In the genomic region with DNA sequence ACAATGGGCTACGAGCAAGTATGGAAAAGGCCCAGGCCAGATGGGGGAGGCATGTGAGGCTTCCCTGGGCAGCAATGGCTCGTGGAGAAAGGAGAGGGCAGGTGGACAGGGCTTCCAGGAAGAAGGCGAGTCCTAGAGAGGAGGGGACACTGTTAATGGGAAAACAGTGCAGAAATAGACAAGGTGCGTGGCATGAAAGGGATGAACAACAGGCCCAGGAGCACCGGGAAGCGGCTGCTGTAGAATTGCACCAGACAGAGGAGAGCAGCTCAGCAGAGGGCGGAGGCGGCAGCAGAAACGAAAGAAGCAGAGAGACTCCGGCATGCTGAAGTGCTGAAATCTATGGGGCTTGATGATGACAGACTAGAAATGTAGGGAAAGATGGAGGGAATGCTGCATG, we compare ENCODE assay signal across 1 cellular context.
TF ChIP-seq lines count a peak whose summit lies in the region.

No MANE protein-coding gene starts in this region.

TF ChIP-seq in H1, 55 proteins besides CTCF, POLR2A, EP300 and RAD21 (continued from another document):
- no peak for TF ChIP-seq SP1 (IDR thresholded peaks at IDR 0.05; ENCODE audit: low read depth, low read length)
- no peak for TF ChIP-seq RNF2 (IDR thresholded peaks at IDR 0.05; ENCODE audit: borderline replicate concordance, low read depth, low read length, missing control alignments, poor library complexity, severe bottlenecking)
- TF ChIP-seq SP4 (IDR thresholded peaks at IDR 0.05; ENCODE audit: low read length), result no peak
- TF ChIP-seq KDM4A (IDR thresholded peaks at IDR 0.05; ENCODE audit: low read depth, low read length, severe bottlenecking), result no peak
- no peak for TF ChIP-seq NANOG (IDR thresholded peaks at IDR 0.05; ENCODE audit: insufficient read depth, low read depth, low read length, poor library complexity, severe bottlenecking)
- TF ChIP-seq SIX5 (IDR thresholded peaks at IDR 0.05; ENCODE audit: low read depth, low read length), result no peak
- no peak for TF ChIP-seq CREB1 (IDR thresholded peaks at IDR 0.05)
- no peak for TF ChIP-seq KDM5A (IDR thresholded peaks at IDR 0.05; ENCODE audit: low read length)
